8 cellular contexts compared by ENCODE assay signal in the genomic region with DNA sequence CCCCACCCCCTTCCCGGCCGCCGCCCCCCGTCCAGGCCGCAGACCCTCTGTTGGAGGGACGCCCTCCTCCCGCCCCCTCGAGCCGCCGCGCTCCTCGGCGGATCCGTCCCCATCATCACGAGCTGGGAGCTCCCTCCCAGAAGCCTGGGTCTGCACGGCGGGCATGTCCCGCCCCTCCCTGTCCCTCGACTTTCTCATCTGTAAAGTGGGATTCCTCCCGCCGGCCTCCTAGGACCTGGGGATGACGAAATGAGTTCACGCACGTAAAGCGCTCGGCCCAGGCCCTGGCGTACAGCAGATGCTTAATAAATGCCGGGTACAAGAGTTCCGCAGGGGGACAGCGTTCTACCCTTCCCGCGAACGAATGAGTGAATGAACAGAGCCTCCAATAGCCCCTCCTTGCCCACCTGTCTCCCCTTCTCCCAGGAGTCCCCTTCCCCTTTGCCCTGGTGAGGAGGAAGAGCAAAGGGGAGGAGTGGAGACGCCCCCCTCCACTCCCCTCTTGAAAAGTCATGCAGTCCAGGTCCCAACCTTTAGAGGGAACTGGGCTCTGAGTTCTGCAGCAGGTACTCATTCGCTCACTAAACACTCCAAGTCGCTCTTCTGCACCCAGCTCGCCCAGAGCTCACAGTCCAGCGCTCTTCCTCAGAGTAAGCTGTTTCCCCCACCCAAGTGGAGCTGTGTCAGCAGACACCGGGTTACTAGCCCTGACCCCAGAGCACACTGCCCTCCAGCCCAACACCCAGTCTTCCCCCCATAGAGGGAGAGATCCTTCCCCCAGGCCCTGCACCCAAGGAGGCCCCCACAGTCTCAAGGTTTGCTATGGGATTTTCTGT. TPM values are rescaled to one million over a fixed set of nuclear protein-coding genes. Genes with fewer than 3 reads are reported as not detected.
DNase-seq lines count a peak whose midpoint lies in the region; ATAC-seq and TF ChIP-seq lines count a peak whose summit lies in the region.

No MANE protein-coding gene starts in this region.

- CTCF ChIA-PET in activated CD8-positive, alpha-beta T cell treated with anti-CD3 and anti-CD28 coated beads for 36 hours (lab: Charles Lee): interaction anchor here (1.5 kb wide), 1 partner anchor 311 kb away, joined by 3 read pairs; no protein-coding TSS in a partner anchor

- no peak for ATAC-seq in activated CD8-positive, alpha-beta T cell treated with anti-CD3 and anti-CD28 coated beads for 36 hours
- ATAC-seq in stimulated activated naive CD8-positive, alpha-beta T cell treated with anti-CD3 and anti-CD28 coated beads, Interleukin-15, amount 100 ng/mL, for 72 hours: peak; percentile 18
- no peak for ATAC-seq in HG02870 (IDR thresholded peaks at IDR 0.05; ENCODE audit: unreplicated experiment)
- ATAC-seq in HG02642 (IDR thresholded peaks at IDR 0.05; ENCODE audit: poor library complexity, unreplicated experiment): no peak

- POLR2A ChIA-PET in activated CD8-positive, alpha-beta T cell treated with anti-CD3 and anti-CD28 coated beads for 36 hours (lab: Charles Lee): no interaction called here

- no peak for TF ChIP-seq CTCF in activated CD8-positive, alpha-beta T cell treated with anti-CD3 and anti-CD28 coated beads for 36 hours (IDR thresholded peaks at IDR 0.05)

- peak overlapping the region; percentile 78 for H3K4me3 Mint-ChIP-seq in T-helper 1 cell treated with Interleukin-12 subunit alpha and Interleukin-12 subunit beta and Interleukin-4 antibody, amounts not matched to agents 30 μg/mL and 1 μg/mL, for 36 hours
- peak overlapping the region; percentile 45 for H3K4me3 Mint-ChIP-seq in activated CD8-positive, alpha-beta T cell treated with anti-CD3 and anti-CD28 coated beads for 36 hours
- H3K4me3 Mint-ChIP-seq in stimulated activated naive CD8-positive, alpha-beta T cell treated with anti-CD3 and anti-CD28 coated beads, Interleukin-15, amount 100 ng/mL, for 72 hours: peak overlapping the region; percentile 60 to 85

- peaks cover 12% of the 10 kb centered on the region for H3K4me1 Mint-ChIP-seq in T-helper 1 cell treated with Interleukin-12 subunit alpha and Interleukin-12 subunit beta and Interleukin-4 antibody, amounts not matched to agents 30 μg/mL and 1 μg/mL, for 36 hours (ENCODE audit: low read depth)
- peaks cover 8% of the 10 kb centered on the region for H3K4me1 Mint-ChIP-seq in activated CD8-positive, alpha-beta T cell treated with anti-CD3 and anti-CD28 coated beads for 36 hours (ENCODE audit: low read depth)
- peaks cover 22% of the 10 kb centered on the region for H3K4me1 Mint-ChIP-seq in stimulated activated naive CD8-positive, alpha-beta T cell treated with anti-CD3 and anti-CD28 coated beads, Interleukin-15, amount 100 ng/mL, for 72 hours

- H3K4me3 ChIP-seq in iPS-11a (ENCODE audit: low read depth, low read length): peak overlapping the region; percentile 28

- no peaks in the 10 kb centered on the region for H3K9me3 Mint-ChIP-seq in T-helper 1 cell treated with Interleukin-12 subunit alpha and Interleukin-12 subunit beta and Interleukin-4 antibody, amounts not matched to agents 30 μg/mL and 1 μg/mL, for 36 hours
- H3K9me3 Mint-ChIP-seq in activated CD8-positive, alpha-beta T cell treated with anti-CD3 and anti-CD28 coated beads for 36 hours: no peaks in the 10 kb centered on the region
- no peaks in the 10 kb centered on the region for H3K9me3 Mint-ChIP-seq in stimulated activated naive CD8-positive, alpha-beta T cell treated with anti-CD3 and anti-CD28 coated beads, Interleukin-15, amount 100 ng/mL, for 72 hours

- peaks cover 44% of the 10 kb centered on the region for H3K27me3 Mint-ChIP-seq in T-helper 1 cell treated with Interleukin-12 subunit alpha and Interleukin-12 subunit beta and Interleukin-4 antibody, amounts not matched to agents 30 μg/mL and 1 μg/mL, for 36 hours (ENCODE audit: low read depth)
- peaks cover 16% of the 10 kb centered on the region for H3K27me3 Mint-ChIP-seq in activated CD8-positive, alpha-beta T cell treated with anti-CD3 and anti-CD28 coated beads for 36 hours
- peaks cover 63% of the 10 kb centered on the region for H3K27me3 Mint-ChIP-seq in stimulated activated naive CD8-positive, alpha-beta T cell treated with anti-CD3 and anti-CD28 coated beads, Interleukin-15, amount 100 ng/mL, for 72 hours

- H3K27ac Mint-ChIP-seq in T-helper 1 cell treated with Interleukin-12 subunit alpha and Interleukin-12 subunit beta and Interleukin-4 antibody, amounts not matched to agents 30 μg/mL and 1 μg/mL, for 36 hours: peak overlapping the region; percentile 26
- H3K27ac Mint-ChIP-seq in activated CD8-positive, alpha-beta T cell treated with anti-CD3 and anti-CD28 coated beads for 36 hours: no peak overlapping the region
- no peak overlapping the region for H3K27ac Mint-ChIP-seq in stimulated activated naive CD8-positive, alpha-beta T cell treated with anti-CD3 and anti-CD28 coated beads, Interleukin-15, amount 100 ng/mL, for 72 hours

- no peak for DNase-seq in T-helper 1 cell
- no peak for DNase-seq in activated CD8-positive, alpha-beta T cell treated with anti-CD3 and anti-CD28 coated beads for 36 hours
- no peak for DNase-seq in stimulated activated naive CD8-positive, alpha-beta T cell treated with anti-CD3 and anti-CD28 coated beads, Interleukin-15, amount 100 ng/mL, for 72 hours
- no peak for DNase-seq in NCI-H2081 (lab: John Stamatoyannopoulos, UW)

- intact Hi-C loops in activated CD8-positive, alpha-beta T cell treated with anti-CD3 and anti-CD28 coated beads for 36 hours (cut with micrococcal nuclease): no loop called here

- no peaks in the 10 kb centered on the region for H3K36me3 Mint-ChIP-seq in T-helper 1 cell treated with Interleukin-12 subunit alpha and Interleukin-12 subunit beta and Interleukin-4 antibody, amounts not matched to agents 30 μg/mL and 1 μg/mL, for 36 hours (ENCODE audit: low read depth)
- H3K36me3 Mint-ChIP-seq in activated CD8-positive, alpha-beta T cell treated with anti-CD3 and anti-CD28 coated beads for 36 hours (ENCODE audit: low read depth): no peaks in the 10 kb centered on the region

RNA-seq across cellular contexts. Expression of gene RAP1GAP, which starts 16.8 kb away (rescaled TPM):
- total RNA-seq in activated CD8-positive, alpha-beta T cell treated with anti-CD3 and anti-CD28 coated beads for 36 hours: 1 to 10 TPM; 1.3 to 1.6 TPM
